ENCODE assay signal across 8 cellular contexts in genomic region chr11:3057069-3057963, GRCh38. TPM values are rescaled to one million over a fixed set of nuclear protein-coding genes. Genes with fewer than 3 reads are reported as not detected.
DNase-seq lines count a peak whose midpoint lies in the region; ATAC-seq and TF ChIP-seq lines count a peak whose summit lies in the region.

Gene CARS1 (minus strand): TSS chr11:3057423. CDS start chr11:3057367, 56 bp downstream.

- ATAC-seq in GM19351 (IDR thresholded peaks at IDR 0.05; ENCODE audit: unreplicated experiment) (peak; percentile 99), HG03521 (IDR thresholded peaks at IDR 0.05; ENCODE audit: unreplicated experiment) (peak; percentile 99), right lobe of liver (peak; percentile 97 to 98 (median 98))

- peak within 1 kb of the TSS; percentile 81 to 98 (median 94) for H3K4me2 ChIP-seq in BLaER1 treated with 17β-estradiol and CSF1 and Interleukin-3, amounts not matched to agents 10 nM and 100 nM

- peaks cover 43 to 57% (median 48%) of the 10 kb centered on the region in 10 experiments for H3K4me1 ChIP-seq in BLaER1 treated with 17β-estradiol and CSF1 and Interleukin-3, amounts not matched to agents 10 nM and 100 nM
- peaks cover 0 to 13% (median 5%) of the 10 kb centered on the region in 4 donors for H3K4me1 ChIP-seq in right lobe of liver

- H4K20me1 ChIP-seq in BLaER1 treated with 17β-estradiol and CSF1 and Interleukin-3, amounts not matched to agents 10 nM and 100 nM, result peaks cover 21 to 46% (median 40%) of the 10 kb centered on the region in 11 experiments; a peak in 21 of 22 replicates

- peaks cover 13 to 25% (median 16%) of the 10 kb centered on the region in 11 experiments; a peak in 15 of 22 replicates for H3K36me3 ChIP-seq in BLaER1 treated with 17β-estradiol and CSF1 and Interleukin-3, amounts not matched to agents 10 nM and 100 nM
- H3K36me3 ChIP-seq in right lobe of liver, result no peaks in the 10 kb centered on the region

- intact Hi-C loops in dorsolateral prefrontal cortex (cut with DNase I) (loop anchor here in 1 of 2 donors (5.0 kb wide), 1 partner anchor 35 kb away; no protein-coding TSS in a partner anchor), right lobe of liver (cut with DNase I) (no loop called here)

- peak within 1 kb of the TSS; percentile 87 to 97 (median 92) for H3K9ac ChIP-seq in BLaER1 treated with 17β-estradiol and CSF1 and Interleukin-3, amounts not matched to agents 10 nM and 100 nM

- no peaks in the 10 kb centered on the region for H3K27me3 ChIP-seq in BLaER1 treated with 17β-estradiol and CSF1 and Interleukin-3, amounts not matched to agents 10 nM and 100 nM
- H3K27me3 ChIP-seq in dorsolateral prefrontal cortex, result no peaks in the 10 kb centered on the region
- no peaks in the 10 kb centered on the region for H3K27me3 ChIP-seq in right lobe of liver

- peak; percentile 97 for DNase-seq in NCI-H748 (lab: John Stamatoyannopoulos, UW; ENCODE audit: unreplicated experiment)
- peak; percentile 92 for DNase-seq in activated CD4-positive, alpha-beta T cell treated with anti-CD3 and anti-CD28 coated beads, Interleukin-2, amount 50 U/mL, for 4 hours
- DNase-seq in dorsolateral prefrontal cortex, result peak; percentile 94 to 98 (median 96)
- peak; percentile 97 to 98 (median 97) for DNase-seq in right lobe of liver
- DNase-seq in stimulated activated CD4-positive, alpha-beta T cell treated with anti-CD3 and anti-CD28 coated beads, Interleukin-4, amount 100 ng/mL, for 4 hours, result peak; percentile 92 to 94

- WGBS in right lobe of liver (ENCODE audit: insufficient coverage, low coverage, low lambda C conversion rate, missing lambda C conversion rate), result no CpG with 5 or more reads among the region's 68 CpGs

- TF ChIP-seq CTCF in dorsolateral prefrontal cortex (IDR thresholded peaks at IDR 0.05 in 54 of 56, conservative IDR thresholded peaks at IDR 0.05 in 2 of 56; ENCODE audit: low read depth in 1 of 56, partially characterized antibody in 56 of 56) (peak in 44 of 56 donors; percentile 5 to 62 (median 34)), right lobe of liver (IDR thresholded peaks at IDR 0.05) (peak in 1 of 4 donors; percentile 8)

- no peaks in the 10 kb centered on the region for H3K9me3 ChIP-seq in BLaER1 treated with 17β-estradiol and CSF1 and Interleukin-3, amounts not matched to agents 10 nM and 100 nM (replicated peaks in 1 of 11)
- no peaks in the 10 kb centered on the region for H3K9me3 ChIP-seq in right lobe of liver

- peak; percentile 42 for TF ChIP-seq POLR2A in right lobe of liver (IDR thresholded peaks at IDR 0.05)

- peak within 1 kb of the TSS; percentile 85 to 100 (median 96) for H3K4me3 ChIP-seq in BLaER1 treated with 17β-estradiol and CSF1 and Interleukin-3, amounts not matched to agents 10 nM and 100 nM
- peak within 1 kb of the TSS; percentile 57 to 97 (median 87) for H3K4me3 ChIP-seq in dorsolateral prefrontal cortex
- peak within 1 kb of the TSS; percentile 66 to 88 (median 83) for H3K4me3 ChIP-seq in right lobe of liver

- H3K27ac ChIP-seq in BLaER1 treated with 17β-estradiol and CSF1 and Interleukin-3, amounts not matched to agents 10 nM and 100 nM, result peak within 1 kb of the TSS; percentile 87 to 97 (median 93)
- H3K27ac ChIP-seq in dorsolateral prefrontal cortex (peak within 1 kb of the TSS in 57 of 59 donors; percentile 23 to 91 (median 83)), right lobe of liver (peak within 1 kb of the TSS; percentile 31 to 53 (median 51))

RNA-seq across cellular contexts. Expression of gene CARS1, which starts in this region (rescaled TPM):
- total RNA-seq in dorsolateral prefrontal cortex (100 to 1,000 TPM in 1 of 120 experiments, 10 to 100 TPM in 119; 40.9 to 104 (median 59.2) TPM), right lobe of liver (10 to 100 TPM; 17.3 to 44.7 (median 22.7) TPM)

Comparison
In these comparisons a context has a peak if more than half of its experiments do, and no peak if none do; other contexts are left out.
1. Peak in every context shown above with its lines: DNase-seq, ATAC-seq, H3K4me3 ChIP-seq and H3K27ac ChIP-seq.